In genomic region chr4:143246977-143247376, GRCh38 we compare ENCODE assay signal across 6 cellular contexts.
"Had no signal": no experiment of that assay in that cellular context is flagged by ENCODE, and none has a peak within 500 bp of the region (broad histone marks: within the 10 kb centered on the region; RNA-seq: fewer than 3 reads in every experiment).

No MANE protein-coding gene starts in this region.

- ATAC-seq: HepG2, K562 had no signal

- H3K4me3 ChIP-seq: K562 had no signal

- H3K4me3 Mint-ChIP-seq: IgD-negative memory B cell had no signal

- H3K4me1 Mint-ChIP-seq: IgD-negative memory B cell had no signal

- H3K36me3 Mint-ChIP-seq: IgD-negative memory B cell had no signal

- H3K27ac ChIP-seq: HL-60 had no signal

- DNase-seq: IMR-90, KBM-7 had no signal

- H3K27ac Mint-ChIP-seq: IgD-negative memory B cell had no signal
